In genomic region chr2:240298316-240298790, GRCh38 we compare ENCODE assay signal across 27 cellular contexts.
"Had no signal": no experiment of that assay in that cellular context is flagged by ENCODE, and none has a peak within 500 bp of the region (broad histone marks: within the 10 kb centered on the region; RNA-seq: fewer than 3 reads in every experiment).

No MANE protein-coding gene starts in this region.

- ATAC-seq: effector memory CD8-positive, alpha-beta T cell; left ventricle myocardium superior; lower lobe of right lung; mucosa of descending colon; natural killer cell treated with Interleukin-12 subunit alpha and Interleukin-12 subunit beta and Interleukin-15 and Interleukin-18, amount 100 ng/mL, for 72 hours; stimulated activated naive B cell treated with anti-CD40 and anti-IgM and Interleukin-4, amounts not matched to agents 10 μg/mL and 1 μg/mL and 100 μg/mL, for 72 hours; upper lobe of right lung had no signal

- H3K4me3 Mint-ChIP-seq: effector memory CD8-positive, alpha-beta T cell; immature natural killer cell; naive B cell; natural killer cell treated with Interleukin-12 subunit alpha and Interleukin-12 subunit beta and Interleukin-15 and Interleukin-18, amount 100 ng/mL, for 72 hours; neural crest cell; stimulated activated naive B cell treated with anti-CD40 and anti-IgM and Interleukin-4, amounts not matched to agents 10 μg/mL and 1 μg/mL and 100 μg/mL, for 72 hours; stimulated activated naive CD8-positive, alpha-beta T cell treated with anti-CD3 and anti-CD28 coated beads, Interleukin-15, Interleukin-2, amounts not matched to agents 100 ng/mL and 50 ng/mL, for 24 hours had no signal

- H3K36me3 Mint-ChIP-seq: immature natural killer cell; naive B cell; natural killer cell treated with Interleukin-12 subunit alpha and Interleukin-12 subunit beta and Interleukin-15 and Interleukin-18, amount 100 ng/mL, for 72 hours; stimulated activated naive B cell treated with anti-CD40 and anti-IgM and Interleukin-4, amounts not matched to agents 10 μg/mL and 1 μg/mL and 100 μg/mL, for 72 hours had no signal

- H3K36me3 ChIP-seq: colonic mucosa, lower lobe of right lung, neutrophil, right lobe of liver, thoracic aorta, tibial nerve, upper lobe of right lung, uterus had no signal

- H3K9me3 ChIP-seq: colonic mucosa, lower lobe of right lung, mucosa of descending colon, neutrophil, right lobe of liver, thoracic aorta, tibial nerve, upper lobe of right lung, uterus had no signal

- H3K4me3 ChIP-seq: colonic mucosa, lower lobe of right lung, mucosa of descending colon, right lobe of liver, thoracic aorta, tibial nerve, upper lobe of right lung, uterus had no signal

- DNase-seq: colonic mucosa; dermis blood vessel endothelial cell; effector memory CD8-positive, alpha-beta T cell; erythroblast; hypothalamus; immature natural killer cell; islet precursor cell; kidney glomerular epithelial cell; left ventricle myocardium superior; lower lobe of right lung; mucosa of descending colon; naive B cell; right lobe of liver; small intestine; stimulated activated CD4-positive, alpha-beta T cell treated with anti-CD3 and anti-CD28 coated beads, Interleukin-15, amount 100 ng/mL, for 24 hours; stimulated activated CD4-positive, alpha-beta T cell treated with anti-CD3 and anti-CD28 coated beads, Interleukin-2, amount 100 ng/mL, for 48 hours; stimulated activated naive B cell treated with anti-CD40 and anti-IgM and Interleukin-4, amounts not matched to agents 10 μg/mL and 1 μg/mL and 100 μg/mL, for 72 hours; uterus had no signal

- H3K4me1 Mint-ChIP-seq: immature natural killer cell; naive B cell; stimulated activated naive B cell treated with anti-CD40 and anti-IgM and Interleukin-4, amounts not matched to agents 10 μg/mL and 1 μg/mL and 100 μg/mL, for 72 hours had no signal

- H3K9me3 Mint-ChIP-seq: effector memory CD8-positive, alpha-beta T cell; immature natural killer cell; naive B cell; natural killer cell treated with Interleukin-12 subunit alpha and Interleukin-12 subunit beta and Interleukin-15 and Interleukin-18, amount 100 ng/mL, for 72 hours; neural crest cell; stimulated activated naive B cell treated with anti-CD40 and anti-IgM and Interleukin-4, amounts not matched to agents 10 μg/mL and 1 μg/mL and 100 μg/mL, for 72 hours; stimulated activated naive CD8-positive, alpha-beta T cell treated with anti-CD3 and anti-CD28 coated beads, Interleukin-15, Interleukin-2, amounts not matched to agents 100 ng/mL and 50 ng/mL, for 24 hours had no signal

- H3K27ac Mint-ChIP-seq: effector memory CD8-positive, alpha-beta T cell; immature natural killer cell; naive B cell; natural killer cell treated with Interleukin-12 subunit alpha and Interleukin-12 subunit beta and Interleukin-15 and Interleukin-18, amount 100 ng/mL, for 72 hours; progenitor cell of endocrine pancreas; stimulated activated naive B cell treated with anti-CD40 and anti-IgM and Interleukin-4, amounts not matched to agents 10 μg/mL and 1 μg/mL and 100 μg/mL, for 72 hours; stimulated activated naive CD8-positive, alpha-beta T cell treated with anti-CD3 and anti-CD28 coated beads, Interleukin-15, Interleukin-2, amounts not matched to agents 100 ng/mL and 50 ng/mL, for 24 hours had no signal

- H3K27ac ChIP-seq: colonic mucosa, lower lobe of right lung, neutrophil, parathyroid adenoma, right lobe of liver, thoracic aorta, tibial nerve, upper lobe of right lung, uterus had no signal

- H3K27me3 ChIP-seq: colonic mucosa, neutrophil, right lobe of liver, tibial nerve, upper lobe of right lung, uterus had no signal
